17 cellular contexts compared by ENCODE assay signal in genomic region chr2:132608222-132608795, GRCh38.
"Had no signal": no experiment of that assay in that cellular context is flagged by ENCODE, and none has a peak within 500 bp of the region (broad histone marks: within the 10 kb centered on the region; RNA-seq: fewer than 3 reads in every experiment).

No MANE protein-coding gene starts in this region.

- H3K36me3 ChIP-seq: brain microvascular endothelial cell, heart right ventricle, neutrophil, tibial artery had no signal

- ATAC-seq: heart right ventricle had no signal

- H3K27ac ChIP-seq: brain microvascular endothelial cell, heart right ventricle, neutrophil, tibial artery had no signal

- H3K27ac Mint-ChIP-seq: activated B cell treated with CpG ODN at 0.5 μM for 24 hours; activated CD4-positive, alpha-beta T cell treated with anti-CD3 and anti-CD28 coated beads, Interleukin-2, amount 10 ng/mL, durations not matched to agents 7 days and 5 days; activated naive CD8-positive, alpha-beta T cell treated with anti-CD3 and anti-CD28 coated beads for 36 hours; dendritic cell treated with granulocyte-macrophage colony-stimulating factor and Interleukin-4, amounts not matched to agents 40 ng/mL and 50 ng/mL, for 4 days; stimulated activated naive B cell treated with anti-CD40 and anti-IgM and Interleukin-4, amounts not matched to agents 10 μg/mL and 1 μg/mL and 100 μg/mL, for 72 hours had no signal

- H3K4me1 Mint-ChIP-seq: activated B cell treated with CpG ODN at 0.5 μM for 24 hours; activated CD4-positive, alpha-beta T cell treated with anti-CD3 and anti-CD28 coated beads, Interleukin-2, amount 10 ng/mL, durations not matched to agents 7 days and 5 days; activated naive CD8-positive, alpha-beta T cell treated with anti-CD3 and anti-CD28 coated beads for 36 hours; naive B cell; stimulated activated naive B cell treated with anti-CD40 and anti-IgM and Interleukin-4, amounts not matched to agents 10 μg/mL and 1 μg/mL and 100 μg/mL, for 72 hours had no signal

- H3K4me3 ChIP-seq: heart right ventricle, tibial artery had no signal

- H3K36me3 Mint-ChIP-seq: activated naive CD8-positive, alpha-beta T cell treated with anti-CD3 and anti-CD28 coated beads for 36 hours; naive B cell; stimulated activated naive B cell treated with anti-CD40 and anti-IgM and Interleukin-4, amounts not matched to agents 10 μg/mL and 1 μg/mL and 100 μg/mL, for 72 hours had no signal

- H3K4me1 ChIP-seq: heart right ventricle, tibial artery had no signal

- H3K9me3 Mint-ChIP-seq: activated B cell treated with CpG ODN at 0.5 μM for 24 hours; activated CD4-positive, alpha-beta T cell treated with anti-CD3 and anti-CD28 coated beads, Interleukin-2, amount 10 ng/mL, durations not matched to agents 7 days and 5 days; activated naive CD8-positive, alpha-beta T cell treated with anti-CD3 and anti-CD28 coated beads for 36 hours; dendritic cell treated with granulocyte-macrophage colony-stimulating factor and Interleukin-4, amounts not matched to agents 40 ng/mL and 50 ng/mL, for 4 days had no signal

- DNase-seq: activated B cell treated with CpG ODN at 0.5 μM for 24 hours; activated CD4-positive, alpha-beta T cell treated with anti-CD3 and anti-CD28 coated beads, Interleukin-2, amount 10 ng/mL, durations not matched to agents 7 days and 5 days; activated CD8-positive, alpha-beta memory T cell treated with anti-CD3 and anti-CD28 coated beads, Interleukin-2, amount 50 U/mL, for 48 hours; activated naive CD8-positive, alpha-beta T cell treated with anti-CD3 and anti-CD28 coated beads for 36 hours; amygdala; brain microvascular endothelial cell; heart right ventricle; left colon; naive B cell; posterior cingulate gyrus; stimulated activated CD4-positive, alpha-beta T cell treated with anti-CD3 and anti-CD28 coated beads, Interleukin-15, amount 100 ng/mL, for 24 hours; stimulated activated CD4-positive, alpha-beta T cell treated with anti-CD3 and anti-CD28 coated beads, Interleukin-4, amount 100 ng/mL, for 1 hour; stimulated activated naive B cell treated with anti-CD40 and anti-IgM and Interleukin-4, amounts not matched to agents 10 μg/mL and 1 μg/mL and 100 μg/mL, for 72 hours; T-helper 2 cell; tibial artery had no signal

- H3K27me3 Mint-ChIP-seq: activated B cell treated with CpG ODN at 0.5 μM for 24 hours; activated CD4-positive, alpha-beta T cell treated with anti-CD3 and anti-CD28 coated beads, Interleukin-2, amount 10 ng/mL, durations not matched to agents 7 days and 5 days; activated naive CD8-positive, alpha-beta T cell treated with anti-CD3 and anti-CD28 coated beads for 36 hours had no signal

- H3K27me3 ChIP-seq: brain microvascular endothelial cell, neutrophil had no signal

- H3K4me3 Mint-ChIP-seq: activated B cell treated with CpG ODN at 0.5 μM for 24 hours; activated CD4-positive, alpha-beta T cell treated with anti-CD3 and anti-CD28 coated beads, Interleukin-2, amount 10 ng/mL, durations not matched to agents 7 days and 5 days; activated naive CD8-positive, alpha-beta T cell treated with anti-CD3 and anti-CD28 coated beads for 36 hours; dendritic cell treated with granulocyte-macrophage colony-stimulating factor and Interleukin-4, amounts not matched to agents 40 ng/mL and 50 ng/mL, for 4 days; naive B cell; stimulated activated naive B cell treated with anti-CD40 and anti-IgM and Interleukin-4, amounts not matched to agents 10 μg/mL and 1 μg/mL and 100 μg/mL, for 72 hours had no signal

- H3K9me3 ChIP-seq: heart right ventricle, neutrophil, tibial artery had no signal
